In genomic region chr16:525520-526180, GRCh38 we compare ENCODE assay signal across 1 cellular context.
TF ChIP-seq lines count a peak whose summit lies in the region.

No MANE protein-coding gene starts in this region.

TF ChIP-seq in H1, 55 proteins besides CTCF, POLR2A, EP300 and RAD21:
- no peak for TF ChIP-seq GTF2F1 (IDR thresholded peaks at IDR 0.05; ENCODE audit: borderline replicate concordance, low read depth, low read length)
- TF ChIP-seq CHD1 (IDR thresholded peaks at IDR 0.05; ENCODE audit: low read depth, low read length): no peak
- TF ChIP-seq ZNF274 (IDR thresholded peaks at IDR 0.05; ENCODE audit: borderline replicate concordance, extremely low read depth, low read length): no peak
- TF ChIP-seq POLR2AphosphoS5 (IDR thresholded peaks at IDR 0.05; ENCODE audit: low read depth, low read length): 0 out of 2 replicates have a peak, but pooled peaks have one; percentile 6
- TF ChIP-seq TEAD4 (IDR thresholded peaks at IDR 0.05; ENCODE audit: low read depth, low read length): no peak
- TF ChIP-seq HDAC2 (IDR thresholded peaks at IDR 0.05; ENCODE audit: borderline replicate concordance in 1 of 2, low read depth in 2 of 2, low read length in 2 of 2): no peak
- no peak for TF ChIP-seq TCF12 (IDR thresholded peaks at IDR 0.05; ENCODE audit: low read depth, low read length)
- no peak for TF ChIP-seq RBBP5 (IDR thresholded peaks at IDR 0.05; ENCODE audit: borderline replicate concordance, low read depth, low read length)
